13 cellular contexts compared by ENCODE assay signal in the genomic region with DNA sequence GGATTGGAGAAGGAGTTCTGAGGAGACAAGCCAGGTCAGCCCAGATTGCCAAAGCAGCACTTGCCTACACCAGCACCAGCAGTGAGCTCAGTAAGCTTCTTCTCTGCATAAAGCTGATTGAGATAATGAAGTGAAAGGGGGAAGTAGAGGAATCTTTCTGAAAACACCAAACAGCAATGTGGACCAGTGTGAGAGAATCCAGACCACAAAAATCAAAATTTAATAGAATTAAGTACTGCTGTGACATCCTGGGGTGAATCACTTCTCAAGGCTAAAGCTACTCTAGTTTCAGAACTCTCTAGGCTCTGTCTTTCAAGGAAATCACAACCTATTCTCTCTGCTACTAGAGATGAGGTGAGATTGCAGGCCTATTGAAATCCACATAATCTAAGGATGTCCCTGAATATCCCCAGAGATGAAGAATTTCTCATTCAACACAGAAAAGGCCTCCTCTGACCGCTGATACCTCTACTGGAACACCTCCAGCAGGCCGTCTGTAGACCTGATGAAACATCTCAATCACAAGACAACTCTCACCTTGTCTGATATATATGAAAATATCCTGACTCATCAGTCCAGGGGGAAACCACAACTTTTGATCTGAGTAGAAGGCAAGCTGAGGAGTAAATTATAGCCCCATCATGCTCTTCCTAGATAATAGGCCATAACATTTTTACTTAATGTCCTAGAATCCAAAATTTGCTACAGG. TPM values are rescaled to one million over a fixed set of nuclear protein-coding genes. Genes with fewer than 3 reads are reported as not detected.
DNase-seq lines count a peak whose midpoint lies in the region; ATAC-seq and TF ChIP-seq lines count a peak whose summit lies in the region.
"Had no signal": no experiment of that assay in that cellular context is flagged by ENCODE, and none has a peak within 500 bp of the region (broad histone marks: within the 10 kb centered on the region; RNA-seq: fewer than 3 reads in every experiment).

A gene (minus strand): TSS at position 127 of the 709 bp plus-strand sequence. CDS start 141 bp downstream, outside the sequence.

- H3K36me3 ChIP-seq in WERI-Rb-1: peaks cover 3% of the 10 kb centered on the region; the same call in 1 of the 2 replicates
- H3K36me3 ChIP-seq in transverse colon: no peaks in the 10 kb centered on the region
- no peaks in the 10 kb centered on the region for H3K36me3 ChIP-seq in esophagus squamous epithelium

- ATAC-seq in GM18505 (IDR thresholded peaks at IDR 0.05; ENCODE audit: unreplicated experiment) (peak; percentile 55), GM19468 (IDR thresholded peaks at IDR 0.05; ENCODE audit: extremely low read depth, unreplicated experiment) (peak; percentile 32), HG03095 (IDR thresholded peaks at IDR 0.05; ENCODE audit: unreplicated experiment) (peak; percentile 48)
- ATAC-seq: naive thymus-derived CD4-positive, alpha-beta T cell had no signal

- H3K4me1 ChIP-seq in transverse colon (no peaks in the 10 kb centered on the region), esophagus squamous epithelium (no peaks in the 10 kb centered on the region)

- H3K27me3 ChIP-seq in WERI-Rb-1 (ENCODE audit: insufficient read depth, low read depth, severe bottlenecking) (no peaks in the 10 kb centered on the region), transverse colon (peaks cover 4% of the 10 kb centered on the region), esophagus squamous epithelium (peaks cover 0 to 3% (median 0%) of the 10 kb centered on the region in 4 donors)

- no peak within 1 kb of the TSS for H3K4me3 ChIP-seq in WERI-Rb-1 (ENCODE audit: low read depth, low read length)
- no peak within 1 kb of the TSS for H3K4me3 ChIP-seq in transverse colon
- H3K4me3 ChIP-seq in esophagus squamous epithelium: no peak within 1 kb of the TSS

- TF ChIP-seq CTCF in WERI-Rb-1 (IDR thresholded peaks at IDR 0.05; ENCODE audit: low read depth, low read length) (no peak), transverse colon (IDR thresholded peaks at IDR 0.05) (no peak), esophagus squamous epithelium (IDR thresholded peaks at IDR 0.05) (no peak)

- TF ChIP-seq POLR2A in GM18505 (IDR thresholded peaks at IDR 0.05; ENCODE audit: borderline replicate concordance, extremely low read depth, insufficient read depth, insufficient read length) (no peak), transverse colon (IDR thresholded peaks at IDR 0.05) (no peak), esophagus squamous epithelium (IDR thresholded peaks at IDR 0.05) (no peak)

- H3K9me3 ChIP-seq in WERI-Rb-1 (ENCODE audit: severe bottlenecking): peaks cover 5% of the 10 kb centered on the region
- no peaks in the 10 kb centered on the region for H3K9me3 ChIP-seq in transverse colon
- H3K9me3 ChIP-seq in esophagus squamous epithelium: no peaks in the 10 kb centered on the region

- WGBS in transverse colon (ENCODE audit: low coverage in 1 of 2), 2 donors: 80% methylated on average over 2 of the region's 2 CpGs; no CpG with 5 or more reads in 1 of the 2 donors
- 28 to 45% methylated on average over 2 of the region's 2 CpGs for WGBS in esophagus squamous epithelium, 2 donors

- no peak for TF ChIP-seq EP300 in transverse colon (IDR thresholded peaks at IDR 0.05; ENCODE audit: low read depth)

- H3K27ac ChIP-seq in WERI-Rb-1 (no peak within 1 kb of the TSS), transverse colon (no peak within 1 kb of the TSS), esophagus squamous epithelium (no peak within 1 kb of the TSS)

- in situ Hi-C loops in transverse colon (cut with MboI; ENCODE audit: low pct_ligation_motif_present in 1 of 4, low pct_unique_long_range_greater_than_20kb in 1 of 4, low sequenced_read_pairs in 3 of 4): no loop called here

- DNase-seq in WERI-Rb-1 (peak; percentile 10), midbrain (lab: John Stamatoyannopoulos, UW) (no peak), NCI-H226 (no peak), transverse colon (no peak), esophagus squamous epithelium (lab: John Stamatoyannopoulos, UW) (no peak)
- DNase-seq: activated naive CD4-positive, alpha-beta T cell treated with anti-CD3 and anti-CD28 coated beads for 36 hours; effector CD8-positive, alpha-beta T cell; naive thymus-derived CD4-positive, alpha-beta T cell; NK-92 treated with Interleukin-12 subunit alpha and Interleukin-12 subunit beta, amount 100 ng/mL, for 24 hours; trophoblast cell had no signal

- intact Hi-C loops in transverse colon (cut with DNase I; ENCODE audit: low total_unique reads) (no loop called here), esophagus squamous epithelium (cut with DNase I) (no loop called here)

RNA-seq across cellular contexts. Expression of the gene that starts here (rescaled TPM):
- total RNA-seq in transverse colon: not detected
- not detected for total RNA-seq in esophagus squamous epithelium
- total RNA-seq: activated naive CD4-positive, alpha-beta T cell treated with anti-CD3 and anti-CD28 coated beads for 36 hours; naive thymus-derived CD4-positive, alpha-beta T cell had no signal
